Comparison of ENCODE assay signal across 28 cellular contexts in genomic region chr1:108046021-108046420, GRCh38.
DNase-seq lines count a peak whose midpoint lies in the region; ATAC-seq, FAIRE-seq and TF ChIP-seq lines count a peak whose summit lies in the region.
"Had no signal": no experiment of that assay in that cellular context is flagged by ENCODE, and none has a peak within 500 bp of the region (broad histone marks: within the 10 kb centered on the region; RNA-seq: fewer than 3 reads in every experiment).

No MANE protein-coding gene starts in this region.

- H4K20me1 ChIP-seq in BLaER1 = no peaks in the 10 kb centered on the region

- POLR2A ChIA-PET in RWPE1 (lab: Yijun Ruan, JAX; ENCODE audit: low non-redundant PET) = interaction anchor here (0.6 kb wide), 1 partner anchor 25 kb away, joined by 3 read pairs; no protein-coding TSS in a partner anchor

- H3K27me3 ChIP-seq in BLaER1 (no peaks in the 10 kb centered on the region), bronchial epithelial cell (ENCODE audit: control insufficient read depth, insufficient read depth, low read length) (no peaks in the 10 kb centered on the region)

- no peak for FAIRE-seq in bronchial epithelial cell (lab: Jason Lieb, UNC)
- FAIRE-seq: A549 had no signal

- CTCF ChIA-PET in RWPE1 (lab: Yijun Ruan, JAX) = interaction anchor here (0.6 kb wide), 1 partner anchor 136 kb away, joined by 3 read pairs; no protein-coding TSS in a partner anchor

- TF ChIP-seq CTCF in RWPE1 (conservative IDR thresholded peaks at IDR 0.05; ENCODE audit: low read depth) = no peak
- TF ChIP-seq CTCF in bronchial epithelial cell (IDR thresholded peaks at IDR 0.05; ENCODE audit: insufficient read depth, low read length, severe bottlenecking) = no peak

- no peak overlapping the region for H3K9ac ChIP-seq in BLaER1
- H3K9ac ChIP-seq: GM23248, parathyroid adenoma, SK-N-SH had no signal

- H3K4me3 ChIP-seq in BLaER1 (no peak overlapping the region), bronchial epithelial cell (ENCODE audit: low read depth, low read length) (no peak overlapping the region), mesodermal cell (ENCODE audit: extremely low read depth, insufficient read depth, low read length, poor library complexity, severe bottlenecking) (no peak overlapping the region)
- H3K4me3 ChIP-seq: A549, dorsolateral prefrontal cortex, GM23248, thoracic aorta had no signal

- peaks cover 43% of the 10 kb centered on the region for H3K9me3 ChIP-seq in BLaER1
- peaks cover 6% of the 10 kb centered on the region for H3K9me3 ChIP-seq in mesodermal cell (ENCODE audit: control insufficient read depth, low read length)
- H3K9me3 ChIP-seq: A549, SK-N-SH, thoracic aorta had no signal

- no peak for ATAC-seq in GM19455 (IDR thresholded peaks at IDR 0.05; ENCODE audit: unreplicated experiment)
- no peak for ATAC-seq in HG03354 (IDR thresholded peaks at IDR 0.05; ENCODE audit: poor library complexity, severe bottlenecking, unreplicated experiment)
- ATAC-seq: A549; CD8-positive, alpha-beta T cell; natural killer cell; stimulated activated naive CD8-positive, alpha-beta T cell treated with anti-CD3 and anti-CD28 coated beads, Interleukin-15, Interleukin-2, amounts not matched to agents 100 U/mL and 50 U/mL, for 24 hours; T-helper 17 cell had no signal

- intact Hi-C loops in posterior vena cava (cut with DNase I) = no loop called here

- H3K27ac ChIP-seq in BLaER1 (peak overlapping the region; percentile 28; the same call in 1 of the 2 replicates), RWPE1 (peak overlapping the region; percentile 73), mesodermal cell (ENCODE audit: low read depth, low read length, severe bottlenecking) (peak overlapping the region; percentile 11)
- H3K27ac ChIP-seq: A549, dorsolateral prefrontal cortex, GM23248, HL-60, parathyroid adenoma, thoracic aorta had no signal

- H3K36me3 ChIP-seq in BLaER1 (no peaks in the 10 kb centered on the region; the same call in 1 of the 2 replicates), bronchial epithelial cell (ENCODE audit: control insufficient read depth, insufficient read depth, low read length) (no peaks in the 10 kb centered on the region), mesodermal cell (ENCODE audit: control insufficient read depth, insufficient read depth, low read length) (no peaks in the 10 kb centered on the region)
- H3K36me3 ChIP-seq: thoracic aorta had no signal

- H3K4me1 ChIP-seq in BLaER1 (peaks cover 90% of the 10 kb centered on the region), mesodermal cell (ENCODE audit: control insufficient read depth, insufficient read depth, low read length, poor library complexity, severe bottlenecking) (peaks cover 14% of the 10 kb centered on the region)
- H3K4me1 ChIP-seq: A549, parathyroid adenoma had no signal

- DNase-seq in RWPE1 (ENCODE audit: low spot score) (peak; percentile 68), bronchial epithelial cell (ENCODE audit: low read depth) (peak; percentile 52), posterior vena cava (ENCODE audit: low spot score) (no peak), kidney glomerular epithelial cell (lab: John Stamatoyannopoulos, UW) (no peak)
- DNase-seq: activated CD4-positive, alpha-beta T cell treated with anti-CD3 and anti-CD28 coated beads for 1 hour; activated T-cell treated with anti-CD3 and anti-CD28 coated beads for 4 hours; aorta; CD8-positive, alpha-beta T cell; cerebellar nuclear complex; dorsolateral prefrontal cortex; GM23248; hypothalamus; immature natural killer cell; Karpas-422; natural killer cell; NCI-H1694 treated with DMSO at 0.1 percent for 48 hours; NCI-H510A; stimulated activated naive CD8-positive, alpha-beta T cell treated with anti-CD3 and anti-CD28 coated beads, Interleukin-15, Interleukin-2, amounts not matched to agents 100 U/mL and 50 U/mL, for 24 hours; T-helper 17 cell had no signal

- 86 to 94% methylated on average over 2 of the region's 2 CpGs for WGBS in mesodermal cell (ENCODE audit: insufficient coverage in 2 of 2), 2 experiments

- H3K4me2 ChIP-seq in BLaER1 = peak overlapping the region; percentile 20; the same call in 1 of the 2 replicates
- H3K4me2 ChIP-seq: A549, SK-N-SH had no signal

Comparison
In these comparisons a context has a peak if more than half of its experiments do, and no peak if none do; other contexts are left out.
1. H3K27ac ChIP-seq: peak in every context shown above with its lines; median percentile 73 in RWPE1; 28 in BLaER1; 11 in mesodermal cell.
2. DNase-seq: peak in RWPE1 (single experiment) and bronchial epithelial cell (single experiment); none in posterior vena cava (single experiment) and kidney glomerular epithelial cell (single experiment).